In the genomic region with DNA sequence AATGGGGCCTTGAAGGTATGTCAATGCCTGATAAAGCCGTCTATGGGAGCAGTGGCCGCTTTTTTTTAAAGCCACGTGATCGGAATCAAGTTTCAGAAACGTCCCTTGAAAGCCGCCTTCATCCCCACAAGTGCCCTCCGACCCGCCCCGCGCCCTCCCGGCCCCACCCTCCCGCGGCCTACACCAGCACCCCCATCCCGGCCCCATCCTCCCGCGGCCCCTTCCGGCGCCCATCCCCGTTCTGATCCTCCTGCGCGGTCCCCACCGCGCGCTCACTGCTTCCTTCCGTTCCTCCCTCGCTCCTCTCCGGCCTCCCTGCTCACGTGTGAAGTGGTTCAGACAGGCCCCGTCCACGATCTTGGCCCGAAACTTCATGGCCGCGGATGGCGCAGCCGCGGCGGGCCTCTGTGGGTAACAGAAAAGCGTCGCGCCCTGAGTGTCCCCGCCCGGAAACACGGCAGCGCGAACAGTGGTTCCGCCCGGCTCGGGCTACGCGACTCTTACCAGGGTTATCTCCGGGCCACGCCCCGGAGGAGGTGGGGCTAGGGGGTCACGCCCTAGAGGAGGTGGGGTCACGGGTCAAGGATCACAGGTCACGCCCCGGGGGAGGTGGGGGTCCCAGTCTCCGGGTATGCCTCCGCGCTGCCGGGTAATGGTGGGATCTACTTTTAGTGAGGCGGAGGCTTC, we compare ENCODE assay signal across 8 cellular contexts. TPM values are rescaled to one million over a fixed set of nuclear protein-coding genes. Genes with fewer than 3 reads are reported as not detected.
DNase-seq lines count a peak whose midpoint lies in the region; ATAC-seq and TF ChIP-seq lines count a peak whose summit lies in the region.

TSS of gene HUS1 (minus strand) at position 471 of the 687 bp plus-strand sequence. CDS start at position 375, 96 bp downstream.

- POLR2A ChIA-PET in naive thymus-derived CD4-positive, alpha-beta T cell (lab: Charles Lee) = interaction anchor here (0.9 to 2.2 kb wide), 9 partner anchors 9 to 131 kb away, joined by 3 to 6 read pairs (median 4); partner anchors contain the start of gene UPP1

- CTCF ChIA-PET in naive thymus-derived CD4-positive, alpha-beta T cell (lab: Charles Lee) = interaction anchor here (1.4 kb wide), 1 partner anchor 12 kb away, joined by 5 read pairs; no protein-coding TSS in a partner anchor

- DNase-seq in EH (ENCODE audit: low read depth) = peak; percentile 89
- peak; percentile 98 for DNase-seq in GM23338 (ENCODE audit: low spot score)
- DNase-seq in Kasumi-1 (lab: John Stamatoyannopoulos, UW) = peak; percentile 92 to 95
- peak; percentile 98 for DNase-seq in RPMI8226
- peak; percentile 86 to 93 for DNase-seq in activated T-helper 1 cell treated with anti-CD3 and anti-CD28 coated beads, Interleukin-2, amount 50 U/mL, for 16 hours (ENCODE audit: low read depth in 1 of 2, low spot score in 1 of 2)
- DNase-seq in fibroblast of lung (ENCODE audit: low read depth in 2 of 2) = peak; percentile 84 to 90
- peak; percentile 86 to 95 (median 90) for DNase-seq in naive thymus-derived CD4-positive, alpha-beta T cell
- DNase-seq in stimulated activated naive B cell treated with anti-CD40 and anti-IgM and Interleukin-4, amounts not matched to agents 10 μg/mL and 1 μg/mL and 100 μg/mL, for 72 hours = peak; percentile 93

- H3K36me3 ChIP-seq in GM23338 (ENCODE audit: insufficient read depth) = peaks cover 36% of the 10 kb centered on the region
- peaks cover 10% of the 10 kb centered on the region for H3K36me3 ChIP-seq in fibroblast of lung (ENCODE audit: control insufficient read depth, insufficient read depth, low read length)
- H3K36me3 ChIP-seq in naive thymus-derived CD4-positive, alpha-beta T cell (ENCODE audit: control insufficient read depth in 2 of 3, insufficient read depth in 3 of 3, low read length in 3 of 3) = peaks cover 18 to 32% (median 23%) of the 10 kb centered on the region in 3 experiments

- H3K9ac ChIP-seq in fibroblast of lung (ENCODE audit: insufficient read depth, low read length) = peak within 1 kb of the TSS; percentile 81

- peaks cover 6% of the 10 kb centered on the region for H3K27me3 Mint-ChIP-seq in GM23338 (ENCODE audit: insufficient read depth, low read depth, poor library complexity)
- H3K27me3 Mint-ChIP-seq in naive thymus-derived CD4-positive, alpha-beta T cell = no peaks in the 10 kb centered on the region
- H3K27me3 Mint-ChIP-seq in stimulated activated naive B cell treated with anti-CD40 and anti-IgM and Interleukin-4, amounts not matched to agents 10 μg/mL and 1 μg/mL and 100 μg/mL, for 72 hours = no peaks in the 10 kb centered on the region

- H3K9me3 Mint-ChIP-seq in GM23338 = no peaks in the 10 kb centered on the region
- no peaks in the 10 kb centered on the region for H3K9me3 Mint-ChIP-seq in naive thymus-derived CD4-positive, alpha-beta T cell
- no peaks in the 10 kb centered on the region for H3K9me3 Mint-ChIP-seq in stimulated activated naive B cell treated with anti-CD40 and anti-IgM and Interleukin-4, amounts not matched to agents 10 μg/mL and 1 μg/mL and 100 μg/mL, for 72 hours

- H3K27ac Mint-ChIP-seq in GM23338 = peak within 1 kb of the TSS; percentile 97
- peak within 1 kb of the TSS; percentile 93 to 100 (median 99) for H3K27ac Mint-ChIP-seq in naive thymus-derived CD4-positive, alpha-beta T cell
- peak within 1 kb of the TSS; percentile 95 for H3K27ac Mint-ChIP-seq in stimulated activated naive B cell treated with anti-CD40 and anti-IgM and Interleukin-4, amounts not matched to agents 10 μg/mL and 1 μg/mL and 100 μg/mL, for 72 hours

- H2AFZ ChIP-seq in GM23338 (no peak within 1 kb of the TSS), fibroblast of lung (ENCODE audit: low read length) (peak within 1 kb of the TSS; percentile 82)

- peak; percentile 98 for ATAC-seq in GM23338
- ATAC-seq in naive thymus-derived CD4-positive, alpha-beta T cell = peak; percentile 100
- peak; percentile 97 to 99 for ATAC-seq in stimulated activated naive B cell treated with anti-CD40 and anti-IgM and Interleukin-4, amounts not matched to agents 10 μg/mL and 1 μg/mL and 100 μg/mL, for 72 hours (replicated peaks)

- peaks cover 8% of the 10 kb centered on the region for H4K20me1 ChIP-seq in GM23338 (replicated peaks; ENCODE audit: insufficient read depth)
- H4K20me1 ChIP-seq in fibroblast of lung (ENCODE audit: control insufficient read depth, extremely low read depth, insufficient read depth, low read length) = no peaks in the 10 kb centered on the region

- intact Hi-C loops in naive thymus-derived CD4-positive, alpha-beta T cell (cut with micrococcal nuclease) = loop anchor here (1.0 kb wide), 5 partner anchors 12 to 131 kb away; partner anchors contain the start of genes C7orf57 (in 2 of the 2) and UPP1 (in 2 of the 2)

- H3K4me3 ChIP-seq in GM23338 (peak within 1 kb of the TSS; percentile 70), fibroblast of lung (replicated peaks in 1 of 4; ENCODE audit: control extremely low read depth in 1 of 4, insufficient read depth in 1 of 4, low read depth in 3 of 4, low read length in 4 of 4) (peak within 1 kb of the TSS; percentile 91 to 98 (median 96))
- peak within 1 kb of the TSS; percentile 90 for H3K4me3 ChIP-seq in naive thymus-derived CD4-positive, alpha-beta T cell (ENCODE audit: low read length)

- H3K4me1 Mint-ChIP-seq in GM23338 = peaks cover 3% of the 10 kb centered on the region
- H3K4me1 Mint-ChIP-seq in naive thymus-derived CD4-positive, alpha-beta T cell = peaks cover 16 to 38% (median 32%) of the 10 kb centered on the region in 7 donors
- H3K4me1 Mint-ChIP-seq in stimulated activated naive B cell treated with anti-CD40 and anti-IgM and Interleukin-4, amounts not matched to agents 10 μg/mL and 1 μg/mL and 100 μg/mL, for 72 hours = peaks cover 15 to 32% of the 10 kb centered on the region in 2 donors

- peaks cover 19% of the 10 kb centered on the region for H3K79me2 ChIP-seq in GM23338 (replicated peaks; ENCODE audit: insufficient read depth)
- peaks cover 12% of the 10 kb centered on the region for H3K79me2 ChIP-seq in fibroblast of lung (ENCODE audit: control insufficient read depth, insufficient read depth, low read length)

- H3K4me2 ChIP-seq in GM23338 = peak within 1 kb of the TSS; percentile 85
- peak within 1 kb of the TSS; percentile 86 for H3K4me2 ChIP-seq in fibroblast of lung (ENCODE audit: extremely low read depth, insufficient read depth, low read length)

- no peaks in the 10 kb centered on the region for H3K9me2 ChIP-seq in GM23338 (ENCODE audit: insufficient read depth)

- no peaks in the 10 kb centered on the region for H3K9me3 ChIP-seq in fibroblast of lung (ENCODE audit: control insufficient read depth, insufficient read depth, low read depth, low read length)
- no peaks in the 10 kb centered on the region for H3K9me3 ChIP-seq in naive thymus-derived CD4-positive, alpha-beta T cell (ENCODE audit: control insufficient read depth in 2 of 3, low read length in 3 of 3)

- H3K27ac ChIP-seq in GM23338 (ENCODE audit: low read depth) = peak within 1 kb of the TSS; percentile 92
- H3K27ac ChIP-seq in fibroblast of lung (ENCODE audit: insufficient read depth, low read length) = peak within 1 kb of the TSS; percentile 52
- H3K27ac ChIP-seq in naive thymus-derived CD4-positive, alpha-beta T cell (ENCODE audit: low read depth, low read length) = peak within 1 kb of the TSS; percentile 94

- no peaks in the 10 kb centered on the region for H3F3A ChIP-seq in GM23338 (replicated peaks; ENCODE audit: low read depth)

- H3K4me1 ChIP-seq in GM23338 (ENCODE audit: insufficient read depth) (peaks cover 7% of the 10 kb centered on the region), fibroblast of lung (ENCODE audit: control insufficient read depth, extremely low read depth, insufficient read depth, low read length) (peaks cover 6% of the 10 kb centered on the region)
- H3K4me1 ChIP-seq in naive thymus-derived CD4-positive, alpha-beta T cell (ENCODE audit: control insufficient read depth in 2 of 2, insufficient read depth in 2 of 2, low read length in 2 of 2) = peaks cover 10 to 13% of the 10 kb centered on the region in 2 donors

- no peaks in the 10 kb centered on the region for H3K27me3 ChIP-seq in GM23338 (ENCODE audit: insufficient read depth)
- H3K27me3 ChIP-seq in fibroblast of lung (ENCODE audit: control insufficient read depth, insufficient read depth, low read length) = no peaks in the 10 kb centered on the region
- H3K27me3 ChIP-seq in naive thymus-derived CD4-positive, alpha-beta T cell (ENCODE audit: control insufficient read depth in 2 of 2, insufficient read depth in 2 of 2, low read length in 2 of 2) = no peaks in the 10 kb centered on the region

- TF ChIP-seq CTCF in GM23338 (conservative IDR thresholded peaks at IDR 0.05; ENCODE audit: low read depth in 2 of 2) (no peak), fibroblast of lung (conservative IDR thresholded peaks at IDR 0.05 in 1 of 2, IDR thresholded peaks at IDR 0.05 in 1 of 2; ENCODE audit: low read depth in 1 of 2, low read length in 2 of 2) (no peak)

- H3K36me3 Mint-ChIP-seq in GM23338 (ENCODE audit: low read depth) = peaks cover 42% of the 10 kb centered on the region
- peaks cover 6 to 25% (median 21%) of the 10 kb centered on the region in 5 donors for H3K36me3 Mint-ChIP-seq in naive thymus-derived CD4-positive, alpha-beta T cell
- peaks cover 18 to 25% of the 10 kb centered on the region in 2 donors for H3K36me3 Mint-ChIP-seq in stimulated activated naive B cell treated with anti-CD40 and anti-IgM and Interleukin-4, amounts not matched to agents 10 μg/mL and 1 μg/mL and 100 μg/mL, for 72 hours

- peak within 1 kb of the TSS; percentile 94 for H3K4me3 Mint-ChIP-seq in GM23338
- H3K4me3 Mint-ChIP-seq in naive thymus-derived CD4-positive, alpha-beta T cell = peak within 1 kb of the TSS; percentile 81 to 99 (median 94)
- peak within 1 kb of the TSS; percentile 84 to 86 for H3K4me3 Mint-ChIP-seq in stimulated activated naive B cell treated with anti-CD40 and anti-IgM and Interleukin-4, amounts not matched to agents 10 μg/mL and 1 μg/mL and 100 μg/mL, for 72 hours

TF ChIP-seq in GM23338, 12 proteins besides CTCF, POLR2A, EP300 and RAD21 (continues in another document):
- peak; percentile 84 for TF ChIP-seq POLR2AphosphoS5 (IDR thresholded peaks at IDR 0.05; ENCODE audit: low read depth)

RNA-seq across cellular contexts. Expression of gene HUS1, which starts in this region (rescaled TPM):
- total RNA-seq in GM23338 (2014; rRNA removed; shearing (Covaris generic)) = 29.7 and 39.0 TPM in 2 replicates
- polyA plus RNA-seq in GM23338 (2016; fragmentation: Nextera tagmentation; extraction: Ambion mirVana) = 12.9 and 14.9 TPM in 2 replicates
- 9.8 and 14.2 TPM in 2 replicates for total RNA-seq in fibroblast of lung
- 29.4 and 31.2 TPM in 2 replicates for polyA plus RNA-seq in fibroblast of lung
- polyA plus RNA-seq in fibroblast of lung (2012) = 15.0 and 20.0 TPM in 2 replicates
- polyA minus RNA-seq in fibroblast of lung (ENCODE audit: low replicate concordance) = 9.9 and 17.0 TPM in 2 replicates
- total RNA-seq in naive thymus-derived CD4-positive, alpha-beta T cell = 10 to 100 TPM; 39.2 to 84.0 (median 79.2) TPM
- polyA plus RNA-seq in naive thymus-derived CD4-positive, alpha-beta T cell = 10 to 100 TPM; 36.1 to 44.0 TPM

Comparison
In these comparisons a context has a peak if more than half of its experiments do, and no peak if none do; other contexts are left out.
1. Peak in every context shown above with its lines: DNase-seq, ATAC-seq, H3K4me3 ChIP-seq and H3K27ac ChIP-seq.